ENCODE assay signal across 26 cellular contexts in genomic region chr7:55561756-55562155, GRCh38. TPM values are rescaled to one million over a fixed set of nuclear protein-coding genes. Genes with fewer than 3 reads are reported as not detected.
A peak's percentile ranks its signal among the peaks of the same experiment; 100 is the strongest.
DNase-seq lines count a peak whose midpoint lies in the region; ATAC-seq and TF ChIP-seq lines count a peak whose summit lies in the region.
"Had no signal": no experiment of that assay in that cellular context is flagged by ENCODE, and none has a peak within 500 bp of the region (broad histone marks: within the 10 kb centered on the region; RNA-seq: fewer than 3 reads in every experiment).

No MANE protein-coding gene starts in this region.

- H3K27me3 Mint-ChIP-seq in activated CD8-positive, alpha-beta memory T cell treated with anti-CD3 and anti-CD28 coated beads, Interleukin-2, amount 10 ng/mL, durations not matched to agents 7 days and 5 days = no peaks in the 10 kb centered on the region
- no peaks in the 10 kb centered on the region for H3K27me3 Mint-ChIP-seq in T-helper 17 cell
- H3K27me3 Mint-ChIP-seq: activated CD4-positive, alpha-beta T cell treated with anti-CD3 and anti-CD28 coated beads, Interleukin-2, amount 10 ng/mL, durations not matched to agents 7 days and 5 days had no signal

- TF ChIP-seq POLR2A in spleen (IDR thresholded peaks at IDR 0.05) = no peak

- H3K4me2 ChIP-seq in MM.1S (ENCODE audit: low read depth, low read length) = peak overlapping the region; percentile 64
- H3K4me2 ChIP-seq: SK-N-SH had no signal

- H3K4me3 Mint-ChIP-seq in activated CD8-positive, alpha-beta memory T cell treated with anti-CD3 and anti-CD28 coated beads, Interleukin-2, amount 10 ng/mL, durations not matched to agents 7 days and 5 days = no peak overlapping the region
- H3K4me3 Mint-ChIP-seq in T-helper 17 cell = peak overlapping the region; percentile 47
- no peak overlapping the region for H3K4me3 Mint-ChIP-seq in stimulated activated effector memory CD8-positive, alpha-beta T cell treated with anti-CD3 and anti-CD28 coated beads, Interleukin-12 subunit alpha, Interleukin-12 subunit beta, amount 100 ng/mL, for 72 hours
- H3K4me3 Mint-ChIP-seq: activated CD4-positive, alpha-beta T cell treated with anti-CD3 and anti-CD28 coated beads, Interleukin-2, amount 10 ng/mL, durations not matched to agents 7 days and 5 days; T-helper 2 cell treated with Interferon-gamma antibody and Interleukin-4, amounts not matched to agents 5 μg/mL and 100 μg/mL, for 36 hours had no signal

- H3K4me3 ChIP-seq in MM.1S (ENCODE audit: low read length) (no peak overlapping the region), spleen (no peak overlapping the region)
- H3K4me3 ChIP-seq: ascending aorta, prostate gland, upper lobe of left lung had no signal

- H3K9me2 ChIP-seq in MM.1S (replicated peaks; ENCODE audit: insufficient read depth, low read length) = no peaks in the 10 kb centered on the region
- H3K9me2 ChIP-seq: SK-N-SH had no signal

- intact Hi-C loops in spleen (cut with DNase I; ENCODE audit: low total_unique reads) = no loop called here

- H3K36me3 ChIP-seq in MM.1S (replicated peaks; ENCODE audit: insufficient read depth, low read length) (no peaks in the 10 kb centered on the region; the same call in 1 of the 2 replicates), spleen (peaks cover 0 to 11% (median 0%) of the 10 kb centered on the region in 6 donors)
- H3K36me3 ChIP-seq: ascending aorta, neutrophil, prostate gland, upper lobe of left lung had no signal

- H3K9ac ChIP-seq in MM.1S (ENCODE audit: low read length) = peak overlapping the region; percentile 42; the same call in 1 of the 2 replicates
- H3K9ac ChIP-seq: SK-N-SH had no signal

- H3K36me3 Mint-ChIP-seq in activated CD8-positive, alpha-beta memory T cell treated with anti-CD3 and anti-CD28 coated beads, Interleukin-2, amount 10 ng/mL, durations not matched to agents 7 days and 5 days = peaks cover 9% of the 10 kb centered on the region
- peaks cover 2% of the 10 kb centered on the region for H3K36me3 Mint-ChIP-seq in T-helper 17 cell (ENCODE audit: low read depth)
- H3K36me3 Mint-ChIP-seq in stimulated activated effector memory CD8-positive, alpha-beta T cell treated with anti-CD3 and anti-CD28 coated beads, Interleukin-12 subunit alpha, Interleukin-12 subunit beta, amount 100 ng/mL, for 72 hours = peaks cover 8% of the 10 kb centered on the region

- H3K27me3 ChIP-seq in MM.1S (replicated peaks; ENCODE audit: insufficient read depth, low read length) (no peaks in the 10 kb centered on the region), spleen (replicated peaks in 1 of 7) (no peaks in the 10 kb centered on the region)
- H3K27me3 ChIP-seq: ascending aorta, neutrophil, upper lobe of left lung had no signal

- ATAC-seq in activated CD8-positive, alpha-beta memory T cell treated with anti-CD3 and anti-CD28 coated beads, Interleukin-2, amount 10 ng/mL, durations not matched to agents 7 days and 5 days = no peak
- no peak for ATAC-seq in T-helper 17 cell
- ATAC-seq in stimulated activated effector memory CD8-positive, alpha-beta T cell treated with anti-CD3 and anti-CD28 coated beads, Interleukin-12 subunit alpha, Interleukin-12 subunit beta, amount 100 ng/mL, for 72 hours = no peak
- ATAC-seq: activated naive CD4-positive, alpha-beta T cell treated with anti-CD3 and anti-CD28 coated beads, Interleukin-2, amount 50 U/mL, for 72 hours; HCT116 had no signal

- peak; percentile 14 for DNase-seq in activated CD8-positive, alpha-beta memory T cell treated with anti-CD3 and anti-CD28 coated beads, Interleukin-2, amount 10 ng/mL, durations not matched to agents 7 days and 5 days
- no peak for DNase-seq in activated CD8-positive, alpha-beta memory T cell treated with anti-CD3 and anti-CD28 coated beads, Interleukin-2, amount 50 U/mL, for 4 hours
- DNase-seq in MM.1S (no peak), T-helper 17 cell (no peak), spleen (no peak), glomerular visceral epithelial cell (ENCODE audit: extremely low spot score) (no peak), SKM-1 (lab: John Stamatoyannopoulos, UW; ENCODE audit: unreplicated experiment) (no peak)
- no peak for DNase-seq in stimulated activated effector memory CD8-positive, alpha-beta T cell treated with anti-CD3 and anti-CD28 coated beads, Interleukin-12 subunit alpha, Interleukin-12 subunit beta, amount 100 ng/mL, for 72 hours (ENCODE audit: low spot score in 2 of 2)
- DNase-seq: activated CD4-positive, alpha-beta T cell treated with anti-CD3 and anti-CD28 coated beads, Interleukin-2, amount 10 ng/mL, durations not matched to agents 7 days and 5 days; COR-L47; DMS79 treated with DMSO at 0.1 percent for 48 hours; mammary epithelial cell; NCI-H146; NCI-H510A; SK-N-SH; substantia nigra; upper lobe of left lung had no signal

- CTCF ChIA-PET in activated CD8-positive, alpha-beta memory T cell treated with anti-CD3 and anti-CD28 coated beads, Interleukin-2, amount 10 ng/mL, durations not matched to agents 7 days and 5 days (lab: Charles Lee) = no interaction called here

- peaks cover 12% of the 10 kb centered on the region for H4K20me1 ChIP-seq in MM.1S (ENCODE audit: insufficient read depth, low read length)

- H2AFZ ChIP-seq in MM.1S (ENCODE audit: low read length) = no peak overlapping the region

- H3K79me2 ChIP-seq in MM.1S (ENCODE audit: low read length) = peaks cover 98% of the 10 kb centered on the region

- no peak overlapping the region for H3K27ac Mint-ChIP-seq in activated CD8-positive, alpha-beta memory T cell treated with anti-CD3 and anti-CD28 coated beads, Interleukin-2, amount 10 ng/mL, durations not matched to agents 7 days and 5 days
- peak overlapping the region; percentile 57 for H3K27ac Mint-ChIP-seq in T-helper 17 cell
- peak overlapping the region; percentile 84 for H3K27ac Mint-ChIP-seq in stimulated activated effector memory CD8-positive, alpha-beta T cell treated with anti-CD3 and anti-CD28 coated beads, Interleukin-12 subunit alpha, Interleukin-12 subunit beta, amount 100 ng/mL, for 72 hours
- H3K27ac Mint-ChIP-seq: activated CD4-positive, alpha-beta T cell treated with anti-CD3 and anti-CD28 coated beads, Interleukin-2, amount 10 ng/mL, durations not matched to agents 7 days and 5 days; activated T-helper 2 cell treated with anti-CD3 and anti-CD28 coated beads, Interferon-gamma antibody, Interleukin-2, Interleukin-4, amounts not matched to agents 10 μg/mL and 5 μg/mL and 100 μg/mL, durations not matched to agents 14 hours and 24 hours and 36 hours; T-helper 2 cell treated with Interferon-gamma antibody and Interleukin-4, amounts not matched to agents 5 μg/mL and 100 μg/mL, for 36 hours had no signal

- no peak for TF ChIP-seq CTCF in MM.1S (IDR thresholded peaks at IDR 0.05; ENCODE audit: low read length)
- no peak for TF ChIP-seq CTCF in spleen (IDR thresholded peaks at IDR 0.05 in 8 of 11, conservative IDR thresholded peaks at IDR 0.05 in 3 of 11)

- H3K4me1 Mint-ChIP-seq in activated CD8-positive, alpha-beta memory T cell treated with anti-CD3 and anti-CD28 coated beads, Interleukin-2, amount 10 ng/mL, durations not matched to agents 7 days and 5 days = peaks cover 44% of the 10 kb centered on the region
- peaks cover 79% of the 10 kb centered on the region for H3K4me1 Mint-ChIP-seq in T-helper 17 cell
- H3K4me1 Mint-ChIP-seq in stimulated activated effector memory CD8-positive, alpha-beta T cell treated with anti-CD3 and anti-CD28 coated beads, Interleukin-12 subunit alpha, Interleukin-12 subunit beta, amount 100 ng/mL, for 72 hours = peaks cover 91% of the 10 kb centered on the region

- H3K27ac ChIP-seq in MM.1S (ENCODE audit: low read length) = peak overlapping the region; percentile 91
- H3K27ac ChIP-seq in spleen = peak overlapping the region in 3 of 8 donors; percentile 10 to 60 (median 22)
- H3K27ac ChIP-seq: ascending aorta, neutrophil, prostate gland, RWPE1, upper lobe of left lung, VCaP had no signal

- 64 to 80% (median 76%) methylated on average over 6 of the region's 6 CpGs for WGBS in spleen, 5 donors

- H3K4me1 ChIP-seq in MM.1S (ENCODE audit: low read length) (peaks cover 92% of the 10 kb centered on the region), spleen (peaks cover 36 to 100% (median 89%) of the 10 kb centered on the region in 6 donors)
- H3K4me1 ChIP-seq: prostate gland had no signal

- no peaks in the 10 kb centered on the region for H3K9me3 Mint-ChIP-seq in activated CD8-positive, alpha-beta memory T cell treated with anti-CD3 and anti-CD28 coated beads, Interleukin-2, amount 10 ng/mL, durations not matched to agents 7 days and 5 days (ENCODE audit: low read depth)
- no peaks in the 10 kb centered on the region for H3K9me3 Mint-ChIP-seq in stimulated activated effector memory CD8-positive, alpha-beta T cell treated with anti-CD3 and anti-CD28 coated beads, Interleukin-12 subunit alpha, Interleukin-12 subunit beta, amount 100 ng/mL, for 72 hours
- H3K9me3 Mint-ChIP-seq: activated CD4-positive, alpha-beta T cell treated with anti-CD3 and anti-CD28 coated beads, Interleukin-2, amount 10 ng/mL, durations not matched to agents 7 days and 5 days; activated naive CD4-positive, alpha-beta T cell treated with anti-CD3 and anti-CD28 coated beads, Interleukin-2, amount 50 U/mL, for 72 hours; activated T-helper 2 cell treated with anti-CD3 and anti-CD28 coated beads, Interferon-gamma antibody, Interleukin-2, Interleukin-4, amounts not matched to agents 10 μg/mL and 5 μg/mL and 100 μg/mL, durations not matched to agents 14 hours and 24 hours and 36 hours; T-helper 2 cell treated with Interferon-gamma antibody and Interleukin-4, amounts not matched to agents 5 μg/mL and 100 μg/mL, for 36 hours had no signal

- H3K9me3 ChIP-seq in MM.1S (replicated peaks; ENCODE audit: insufficient read depth, low read length) (no peaks in the 10 kb centered on the region), T-helper 17 cell (ENCODE audit: control insufficient read depth, low read length, poor library complexity, severe bottlenecking) (no peaks in the 10 kb centered on the region), spleen (no peaks in the 10 kb centered on the region)
- H3K9me3 ChIP-seq: ascending aorta, neutrophil, prostate gland, SK-N-SH, upper lobe of left lung had no signal

- peaks cover 82% of the 10 kb centered on the region for H3F3A ChIP-seq in MM.1S (ENCODE audit: insufficient read depth, low read length)

RNA-seq across cellular contexts. Expression of gene VOPP1, which starts 10.5 kb away (rescaled TPM):
- 10 to 100 TPM; 42.3 to 67.3 TPM for total RNA-seq in activated CD8-positive, alpha-beta memory T cell treated with anti-CD3 and anti-CD28 coated beads, Interleukin-2, amount 10 ng/mL, durations not matched to agents 7 days and 5 days
- total RNA-seq in T-helper 17 cell = 100 to 1,000 TPM; 114 to 120 TPM
- total RNA-seq in spleen = 100 to 1,000 TPM; 130 to 168 (median 148) TPM
- 100 to 1,000 TPM in 1 of 3 donors, 10 to 100 TPM in 2; 60.3 to 101 (median 65.3) TPM for polyA plus RNA-seq in spleen
